33 cellular contexts compared by ENCODE assay signal in the genomic region with DNA sequence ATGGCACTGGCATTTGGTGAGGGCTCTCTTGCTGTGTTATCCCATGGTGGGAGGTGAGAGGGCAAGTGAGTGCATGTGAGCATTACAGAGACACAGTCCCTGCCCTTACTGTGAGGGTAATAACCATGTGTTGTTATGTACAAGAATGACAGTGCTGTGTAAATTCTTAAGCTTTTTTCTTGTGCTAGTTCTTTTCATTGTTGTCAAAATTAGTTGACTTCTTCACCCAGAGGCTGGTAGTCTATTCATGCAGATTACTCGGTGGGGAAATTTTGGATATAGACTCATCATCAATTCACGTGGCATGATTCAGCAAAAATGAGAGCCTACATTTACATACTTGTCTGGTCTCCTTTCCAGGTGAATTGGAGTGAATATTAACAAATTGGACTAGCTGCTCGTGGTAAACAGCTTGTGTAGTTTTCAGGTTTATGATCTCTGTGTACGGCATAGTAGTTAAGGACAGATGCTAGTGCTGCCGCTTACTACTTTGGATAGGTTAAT. TPM values are rescaled to one million over a fixed set of nuclear protein-coding genes. Genes with fewer than 3 reads are reported as not detected.
DNase-seq lines count a peak whose midpoint lies in the region; ATAC-seq and TF ChIP-seq lines count a peak whose summit lies in the region.
"Had no signal": no experiment of that assay in that cellular context is flagged by ENCODE, and none has a peak within 500 bp of the region (broad histone marks: within the 10 kb centered on the region; RNA-seq: fewer than 3 reads in every experiment).

No MANE protein-coding gene starts in this region.

- peak; percentile 40 for ATAC-seq in foreskin keratinocyte
- peak; percentile 42 for ATAC-seq in stimulated activated effector memory CD8-positive, alpha-beta T cell treated with anti-CD3 and anti-CD28 coated beads, Interleukin-12 subunit alpha, Interleukin-12 subunit beta, amount 100 ng/mL, for 72 hours
- no peak for ATAC-seq in mucosa of descending colon
- ATAC-seq: activated CD8-positive, alpha-beta memory T cell treated with anti-CD3 and anti-CD28 coated beads, Interleukin-2, amount 10 ng/mL, durations not matched to agents 7 days and 5 days; CD8-positive, alpha-beta T cell; esophagus mucosa; HCT116 had no signal

- peak overlapping the region; percentile 56 for H3K27ac Mint-ChIP-seq in activated T-cell treated with anti-CD3 and anti-CD28 coated beads, Interleukin-2, amount 50 U/mL, for 24 hours
- H3K27ac Mint-ChIP-seq in stimulated activated effector memory CD8-positive, alpha-beta T cell treated with anti-CD3 and anti-CD28 coated beads, Interleukin-12 subunit alpha, Interleukin-12 subunit beta, amount 100 ng/mL, for 72 hours, result no peak overlapping the region
- H3K27ac Mint-ChIP-seq: activated CD8-positive, alpha-beta memory T cell treated with anti-CD3 and anti-CD28 coated beads, Interleukin-2, amount 10 ng/mL, durations not matched to agents 7 days and 5 days; activated naive CD4-positive, alpha-beta T cell treated with anti-CD3 and anti-CD28 coated beads, Interleukin-2, amount 10 ng/mL, durations not matched to agents 7 days and 5 days; activated T-helper 1 cell treated with anti-CD3 and anti-CD28 coated beads, Interleukin-12 subunit alpha, Interleukin-12 subunit beta, Interleukin-2, Interleukin-4 antibody, amounts not matched to agents 30 ng/mL and 10 ng/mL and 1 ng/mL, durations not matched to agents 14 hours and 24 hours and 36 hours; progenitor cell of endocrine pancreas had no signal

- no peaks in the 10 kb centered on the region for H3K27me3 ChIP-seq in Karpas-422 (ENCODE audit: low read length)
- no peaks in the 10 kb centered on the region for H3K27me3 ChIP-seq in foreskin keratinocyte
- H3K27me3 ChIP-seq: hepatocyte, neutrophil, Peyer's patch, sigmoid colon, testis, uterus had no signal

- H3K9me2 ChIP-seq in Karpas-422 (replicated peaks; ENCODE audit: insufficient read depth, low read length), result no peaks in the 10 kb centered on the region

- peaks cover 98% of the 10 kb centered on the region for H3K79me2 ChIP-seq in Karpas-422 (ENCODE audit: low read length)

- peak overlapping the region; percentile 21; the same call in 1 of the 2 replicates for H3K27ac ChIP-seq in Karpas-422 (ENCODE audit: low read length)
- H3K27ac ChIP-seq in foreskin keratinocyte, result peak overlapping the region; percentile 26
- H3K27ac ChIP-seq: coronary artery, hepatocyte, neutrophil, Peyer's patch, sigmoid colon, testis, uterus had no signal

- H3K9me3 Mint-ChIP-seq in activated T-cell treated with anti-CD3 and anti-CD28 coated beads, Interleukin-2, amount 50 U/mL, for 24 hours, result no peaks in the 10 kb centered on the region
- H3K9me3 Mint-ChIP-seq in stimulated activated effector memory CD8-positive, alpha-beta T cell treated with anti-CD3 and anti-CD28 coated beads, Interleukin-12 subunit alpha, Interleukin-12 subunit beta, amount 100 ng/mL, for 72 hours, result no peaks in the 10 kb centered on the region
- H3K9me3 Mint-ChIP-seq: activated naive CD4-positive, alpha-beta T cell treated with anti-CD3 and anti-CD28 coated beads, Interleukin-2, amount 10 ng/mL, durations not matched to agents 7 days and 5 days; activated T-helper 1 cell treated with anti-CD3 and anti-CD28 coated beads, Interleukin-12 subunit alpha, Interleukin-12 subunit beta, Interleukin-2, Interleukin-4 antibody, amounts not matched to agents 30 ng/mL and 10 ng/mL and 1 ng/mL, durations not matched to agents 14 hours and 24 hours and 36 hours; CD8-positive, alpha-beta T cell; naive B cell had no signal

- intact Hi-C loops in mucosa of descending colon (cut with DNase I, micrococcal nuclease), result no loop called here

- no peaks in the 10 kb centered on the region for H3K27me3 Mint-ChIP-seq in activated T-cell treated with anti-CD3 and anti-CD28 coated beads, Interleukin-2, amount 50 U/mL, for 24 hours
- H3K27me3 Mint-ChIP-seq: activated CD8-positive, alpha-beta memory T cell treated with anti-CD3 and anti-CD28 coated beads, Interleukin-2, amount 10 ng/mL, durations not matched to agents 7 days and 5 days; activated naive CD4-positive, alpha-beta T cell treated with anti-CD3 and anti-CD28 coated beads, Interleukin-2, amount 10 ng/mL, durations not matched to agents 7 days and 5 days; naive B cell; progenitor cell of endocrine pancreas had no signal

- peaks cover 9% of the 10 kb centered on the region for H3K4me1 ChIP-seq in Karpas-422 (ENCODE audit: low read length)
- H3K4me1 ChIP-seq in foreskin keratinocyte, result peaks cover 29% of the 10 kb centered on the region
- H3K4me1 ChIP-seq in mucosa of descending colon (ENCODE audit: low read depth), result no peaks in the 10 kb centered on the region
- H3K4me1 ChIP-seq: Peyer's patch, testis, uterus had no signal

- no peak for DNase-seq in activated T-cell treated with anti-CD3 and anti-CD28 coated beads, Interleukin-2, amount 50 U/mL, for 24 hours
- no peak for DNase-seq in activated T-cell treated with anti-CD3 and anti-CD28 coated beads, Interleukin-2, amount 50 U/mL, for 1 hour
- DNase-seq in Karpas-422 (no peak), foreskin keratinocyte (peak; percentile 31 to 62), mucosa of descending colon (no peak), NCI-H187 treated with DMSO at 0.1 percent for 48 hours (lab: John Stamatoyannopoulos, UW) (no peak), DMS 273 (lab: John Stamatoyannopoulos, UW; ENCODE audit: unreplicated experiment) (no peak)
- DNase-seq in stimulated activated effector memory CD8-positive, alpha-beta T cell treated with anti-CD3 and anti-CD28 coated beads, Interleukin-12 subunit alpha, Interleukin-12 subunit beta, amount 100 ng/mL, for 72 hours (ENCODE audit: low spot score in 2 of 2), result no peak
- DNase-seq: activated CD4-positive, alpha-beta T cell treated with anti-CD3 and anti-CD28 coated beads, Interleukin-2, amount 50 U/mL, for 1 hour; activated CD8-positive, alpha-beta memory T cell treated with anti-CD3 and anti-CD28 coated beads, Interleukin-2, amount 10 ng/mL, durations not matched to agents 7 days and 5 days; activated naive CD4-positive, alpha-beta T cell treated with anti-CD3 and anti-CD28 coated beads, Interleukin-2, amount 10 ng/mL, durations not matched to agents 7 days and 5 days; anterior cingulate cortex; CD8-positive, alpha-beta T cell; DMS53; GF-D8; naive B cell; NCI-H1694; NCI-H2171; NCI-H524 treated with DMSO at 0.1 percent for 48 hours; Peyer's patch; sigmoid colon; stimulated activated CD4-positive, alpha-beta T cell treated with anti-CD3 and anti-CD28 coated beads, Interleukin-15, amount 100 ng/mL, for 24 hours; stimulated activated naive CD4-positive, alpha-beta T cell; T1000; testis; uterus had no signal

- no peak overlapping the region for H2AFZ ChIP-seq in Karpas-422 (ENCODE audit: low read length)
- H2AFZ ChIP-seq: hepatocyte had no signal

- no peak overlapping the region for H3K4me3 ChIP-seq in Karpas-422 (ENCODE audit: low read length)
- H3K4me3 ChIP-seq in mucosa of descending colon, result no peak overlapping the region
- H3K4me3 ChIP-seq: coronary artery, hepatocyte, Peyer's patch, sigmoid colon, testis, uterus had no signal

- H3K4me1 Mint-ChIP-seq in activated T-cell treated with anti-CD3 and anti-CD28 coated beads, Interleukin-2, amount 50 U/mL, for 24 hours (ENCODE audit: low read depth), result peaks cover 37% of the 10 kb centered on the region
- peaks cover 46% of the 10 kb centered on the region for H3K4me1 Mint-ChIP-seq in stimulated activated effector memory CD8-positive, alpha-beta T cell treated with anti-CD3 and anti-CD28 coated beads, Interleukin-12 subunit alpha, Interleukin-12 subunit beta, amount 100 ng/mL, for 72 hours

- no peak overlapping the region for H3K4me2 ChIP-seq in Karpas-422 (ENCODE audit: low read depth, low read length, poor library complexity, severe bottlenecking)
- H3K4me2 ChIP-seq: hepatocyte had no signal

- H3K9me3 ChIP-seq in Karpas-422 (ENCODE audit: low read length) (no peaks in the 10 kb centered on the region), mucosa of descending colon (no peaks in the 10 kb centered on the region)
- H3K9me3 ChIP-seq: neutrophil, Peyer's patch, sigmoid colon, testis, uterus had no signal

- no peaks in the 10 kb centered on the region for H4K20me1 ChIP-seq in Karpas-422 (ENCODE audit: insufficient read depth, low read depth, low read length)

- no peak for TF ChIP-seq CTCF in foreskin keratinocyte (conservative IDR thresholded peaks at IDR 0.05)
- no peak for TF ChIP-seq CTCF in mucosa of descending colon (IDR thresholded peaks at IDR 0.05)

- H3K36me3 ChIP-seq in Karpas-422 (ENCODE audit: insufficient read depth, low read length) (peaks cover 54% of the 10 kb centered on the region), mucosa of descending colon (ENCODE audit: low read depth) (no peaks in the 10 kb centered on the region)
- H3K36me3 ChIP-seq: uterus had no signal

- no peak overlapping the region for H3K9ac ChIP-seq in Karpas-422 (ENCODE audit: low read length)

- H3K36me3 Mint-ChIP-seq in activated T-cell treated with anti-CD3 and anti-CD28 coated beads, Interleukin-2, amount 50 U/mL, for 24 hours (ENCODE audit: low read depth), result peaks cover 83% of the 10 kb centered on the region
- H3K36me3 Mint-ChIP-seq in stimulated activated effector memory CD8-positive, alpha-beta T cell treated with anti-CD3 and anti-CD28 coated beads, Interleukin-12 subunit alpha, Interleukin-12 subunit beta, amount 100 ng/mL, for 72 hours, result peaks cover 48% of the 10 kb centered on the region

- H3K4me3 Mint-ChIP-seq in activated T-cell treated with anti-CD3 and anti-CD28 coated beads, Interleukin-2, amount 50 U/mL, for 24 hours, result no peak overlapping the region
- no peak overlapping the region for H3K4me3 Mint-ChIP-seq in stimulated activated effector memory CD8-positive, alpha-beta T cell treated with anti-CD3 and anti-CD28 coated beads, Interleukin-12 subunit alpha, Interleukin-12 subunit beta, amount 100 ng/mL, for 72 hours
- H3K4me3 Mint-ChIP-seq: activated CD8-positive, alpha-beta memory T cell treated with anti-CD3 and anti-CD28 coated beads, Interleukin-2, amount 10 ng/mL, durations not matched to agents 7 days and 5 days; activated naive CD4-positive, alpha-beta T cell treated with anti-CD3 and anti-CD28 coated beads, Interleukin-2, amount 10 ng/mL, durations not matched to agents 7 days and 5 days; activated T-helper 1 cell treated with anti-CD3 and anti-CD28 coated beads, Interleukin-12 subunit alpha, Interleukin-12 subunit beta, Interleukin-2, Interleukin-4 antibody, amounts not matched to agents 30 ng/mL and 10 ng/mL and 1 ng/mL, durations not matched to agents 14 hours and 24 hours and 36 hours; CD8-positive, alpha-beta T cell; naive B cell had no signal

RNA-seq across cellular contexts. Expression of a gene that starts 49.3 kb away (rescaled TPM):
- 112 and 210 TPM in 2 replicates for total RNA-seq in Karpas-422 (2014; rRNA removed; shearing (Covaris generic); ENCODE audit: low replicate concordance)
- total RNA-seq in foreskin keratinocyte, result 92.5 and 97.3 TPM in 2 replicates
- 127 and 159 TPM in 2 replicates for polyA plus RNA-seq in foreskin keratinocyte
- 100 to 1,000 TPM in 1 of 3 donors, 10 to 100 TPM in 2; 59.9 to 136 (median 66.8) TPM for total RNA-seq in mucosa of descending colon

Comparison
In these comparisons a context has a peak if more than half of its experiments do, and no peak if none do; other contexts are left out.
1. DNase-seq: peak in foreskin keratinocyte (2 of 2); none in activated T-cell treated with anti-CD3 and anti-CD28 coated beads, Interleukin-2, amount 50 U/mL, for 24 hours (single experiment), activated T-cell treated with anti-CD3 and anti-CD28 coated beads, Interleukin-2, amount 50 U/mL, for 1 hour (single experiment), Karpas-422 (single experiment), stimulated activated effector memory CD8-positive, alpha-beta T cell treated with anti-CD3 and anti-CD28 coated beads, Interleukin-12 subunit alpha, Interleukin-12 subunit beta, amount 100 ng/mL, for 72 hours (0 of 2), mucosa of descending colon (0 of 3), NCI-H187 treated with DMSO at 0.1 percent for 48 hours (single experiment) and DMS 273 (single experiment).